Comparison of ENCODE assay signal across 1 cellular context in genomic region chr19:3360494-3361383, GRCh38.
TF ChIP-seq lines count a peak whose summit lies in the region.

No MANE protein-coding gene starts in this region.

TF ChIP-seq in HEK293, 187 proteins besides CTCF, POLR2A, EP300 and RAD21 (continued from another document and continues in another):
- TF ChIP-seq ZNF211 (tag by site-specific recombination; IDR thresholded peaks at IDR 0.05; ENCODE audit: low read depth), result no peak
- no peak for TF ChIP-seq ZNF426 (tag by site-specific recombination; IDR thresholded peaks at IDR 0.05)
- peak; percentile 91 for TF ChIP-seq ZNF600 (tag by site-specific recombination; IDR thresholded peaks at IDR 0.05)
- TF ChIP-seq ZNF514 (tag by site-specific recombination; IDR thresholded peaks at IDR 0.05), result no peak
- no peak for TF ChIP-seq AEBP2 (tag by site-specific recombination; IDR thresholded peaks at IDR 0.05; ENCODE audit: borderline replicate concordance)
- peak; percentile 84 for TF ChIP-seq ZBTB10 (tag by site-specific recombination; IDR thresholded peaks at IDR 0.05)
- 0 out of 2 replicates have a peak, but pooled peaks have one; percentile 30 for TF ChIP-seq ZNF629 (tag by site-specific recombination; IDR thresholded peaks at IDR 0.05)
- no peak for TF ChIP-seq ZBTB6 (tag by site-specific recombination; IDR thresholded peaks at IDR 0.05)
- no peak for TF ChIP-seq ZNF473 (tag by site-specific recombination; IDR thresholded peaks at IDR 0.05)
- TF ChIP-seq ZNF335 (tag by site-specific recombination; conservative IDR thresholded peaks at IDR 0.05), result peak; percentile 40
- no peak for TF ChIP-seq ZNF19 (tag by site-specific recombination; IDR thresholded peaks at IDR 0.05; ENCODE audit: low read depth)
- TF ChIP-seq ELK4 (IDR thresholded peaks at IDR 0.05; ENCODE audit: borderline replicate concordance, low read depth, low read length), result no peak
- TF ChIP-seq ZNF404 (tag by site-specific recombination; IDR thresholded peaks at IDR 0.05), result no peak
- no peak for TF ChIP-seq ZNF704 (tag by site-specific recombination; IDR thresholded peaks at IDR 0.05)
- no peak for TF ChIP-seq ZNF521 (tag by site-specific recombination; IDR thresholded peaks at IDR 0.05)
- TF ChIP-seq HIC1 (tag by site-specific recombination; IDR thresholded peaks at IDR 0.05), result 0 out of 2 replicates have a peak, but pooled peaks have one; percentile 38
- 0 out of 2 replicates have a peak, but pooled peaks have one; percentile 18 for TF ChIP-seq ZNF843 (tag by site-specific recombination; IDR thresholded peaks at IDR 0.05)
- TF ChIP-seq ZNF654 (tag by site-specific recombination; IDR thresholded peaks at IDR 0.05; ENCODE audit: low read depth), result no peak
- TF ChIP-seq ZNF350 (tag by site-specific recombination; IDR thresholded peaks at IDR 0.05), result no peak
- no peak for TF ChIP-seq MZF1 (tag by site-specific recombination; IDR thresholded peaks at IDR 0.05; ENCODE audit: borderline replicate concordance)
- peak; percentile 69 for TF ChIP-seq ZFHX2 (tag by site-specific recombination; conservative IDR thresholded peaks at IDR 0.05)
- no peak for TF ChIP-seq PBX3 (CRISPR knock-in tag; IDR thresholded peaks at IDR 0.05)
- TF ChIP-seq SP2 (tag by site-specific recombination; IDR thresholded peaks at IDR 0.05), result peak; percentile 35
- TF ChIP-seq ZNF133 (tag by site-specific recombination; IDR thresholded peaks at IDR 0.05), result no peak
- TF ChIP-seq ZNF585B (tag by site-specific recombination; IDR thresholded peaks at IDR 0.05), result no peak
- no peak for TF ChIP-seq ZSCAN30 (tag by site-specific recombination; IDR thresholded peaks at IDR 0.05)
- TF ChIP-seq ZBTB26 (tag by site-specific recombination; optimal IDR thresholded peaks at IDR 0.05), result peak; percentile 91
- TF ChIP-seq ZNF449 (tag by site-specific recombination; IDR thresholded peaks at IDR 0.05), result no peak
- TF ChIP-seq ZNF362 (tag by site-specific recombination; IDR thresholded peaks at IDR 0.05), result no peak
- 0 out of 2 replicates have a peak, but pooled peaks have one; percentile 56 for TF ChIP-seq KLF7 (tag by site-specific recombination; IDR thresholded peaks at IDR 0.05; ENCODE audit: borderline replicate concordance)
- TF ChIP-seq ZFP3 (tag by site-specific recombination; IDR thresholded peaks at IDR 0.05; ENCODE audit: low read depth), result no peak
- TF ChIP-seq ZXDB (tag by site-specific recombination; IDR thresholded peaks at IDR 0.05), result 0 out of 2 replicates have a peak, but pooled peaks have one; percentile 39
- TF ChIP-seq ZNF140 (tag by site-specific recombination; IDR thresholded peaks at IDR 0.05), result no peak
- TF ChIP-seq ZNF292 (tag by site-specific recombination; IDR thresholded peaks at IDR 0.05; ENCODE audit: borderline replicate concordance, low read depth), result no peak
- TF ChIP-seq BCL6B (tag by site-specific recombination; IDR thresholded peaks at IDR 0.05), result no peak
- no peak for TF ChIP-seq ZNF677 (tag by site-specific recombination; IDR thresholded peaks at IDR 0.05)
- TF ChIP-seq ZSCAN4 (tag by site-specific recombination; IDR thresholded peaks at IDR 0.05), result 0 out of 2 replicates have a peak, but pooled peaks have one; percentile 34
- no peak for TF ChIP-seq ZNF24 (tag by site-specific recombination; IDR thresholded peaks at IDR 0.05)
- no peak for TF ChIP-seq ZNF223 (tag by site-specific recombination; IDR thresholded peaks at IDR 0.05)
- TF ChIP-seq SP3 (tag by site-specific recombination; IDR thresholded peaks at IDR 0.05), result no peak
- TF ChIP-seq GLIS2 (tag by site-specific recombination; IDR thresholded peaks at IDR 0.05), result peak; percentile 47; the same call in 1 of the 2 replicates
- TF ChIP-seq ZNF354C (tag by site-specific recombination; IDR thresholded peaks at IDR 0.05; ENCODE audit: borderline replicate concordance, low read depth), result no peak
- TF ChIP-seq ZNF121 (tag by site-specific recombination; IDR thresholded peaks at IDR 0.05), result no peak
- no peak for TF ChIP-seq ZNF560 (tag by site-specific recombination; IDR thresholded peaks at IDR 0.05; ENCODE audit: borderline replicate concordance)
- TF ChIP-seq GLIS1 (tag by site-specific recombination; IDR thresholded peaks at IDR 0.05), result peak; percentile 40; the same call in 1 of the 2 replicates
